In genomic region chr12:111256629-111257434, GRCh38 we compare ENCODE assay signal across 2 cellular contexts.
TF ChIP-seq lines count a peak whose summit lies in the region.

No MANE protein-coding gene starts in this region.

TF ChIP-seq in HEK293, 187 proteins besides CTCF, POLR2A, EP300 and RAD21 (continued from another document):
- TF ChIP-seq PRDM4 (tag by site-specific recombination; IDR thresholded peaks at IDR 0.05) (no peak), KLF8 (tag by site-specific recombination; IDR thresholded peaks at IDR 0.05) (no peak), WT1 (tag by site-specific recombination; IDR thresholded peaks at IDR 0.05) (peak; percentile 48; the same call in 1 of the 2 replicates), ZNF610 (tag by site-specific recombination; IDR thresholded peaks at IDR 0.05; ENCODE audit: borderline replicate concordance) (no peak), ZNF132 (tag by site-specific recombination; IDR thresholded peaks at IDR 0.05; ENCODE audit: borderline replicate concordance) (no peak), ZNF48 (tag by site-specific recombination; IDR thresholded peaks at IDR 0.05) (no peak), EGR2 (tag by site-specific recombination; IDR thresholded peaks at IDR 0.05; ENCODE audit: low read depth) (peak; percentile 89)
- TF ChIP-seq, protein P1, sequence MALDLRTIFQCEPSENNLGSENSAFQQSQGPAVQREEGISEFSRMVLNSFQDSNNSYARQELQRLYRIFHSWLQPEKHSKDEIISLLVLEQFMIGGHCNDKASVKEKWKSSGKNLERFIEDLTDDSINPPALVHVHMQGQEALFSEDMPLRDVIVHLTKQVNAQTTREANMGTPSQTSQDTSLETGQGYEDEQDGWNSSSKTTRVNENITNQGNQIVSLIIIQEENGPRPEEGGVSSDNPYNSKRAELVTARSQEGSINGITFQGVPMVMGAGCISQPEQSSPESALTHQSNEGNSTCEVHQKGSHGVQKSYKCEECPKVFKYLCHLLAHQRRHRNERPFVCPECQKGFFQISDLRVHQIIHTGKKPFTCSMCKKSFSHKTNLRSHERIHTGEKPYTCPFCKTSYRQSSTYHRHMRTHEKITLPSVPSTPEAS (tag by site-specific recombination; IDR thresholded peaks at IDR 0.05): no peak
- TF ChIP-seq, protein P2, sequence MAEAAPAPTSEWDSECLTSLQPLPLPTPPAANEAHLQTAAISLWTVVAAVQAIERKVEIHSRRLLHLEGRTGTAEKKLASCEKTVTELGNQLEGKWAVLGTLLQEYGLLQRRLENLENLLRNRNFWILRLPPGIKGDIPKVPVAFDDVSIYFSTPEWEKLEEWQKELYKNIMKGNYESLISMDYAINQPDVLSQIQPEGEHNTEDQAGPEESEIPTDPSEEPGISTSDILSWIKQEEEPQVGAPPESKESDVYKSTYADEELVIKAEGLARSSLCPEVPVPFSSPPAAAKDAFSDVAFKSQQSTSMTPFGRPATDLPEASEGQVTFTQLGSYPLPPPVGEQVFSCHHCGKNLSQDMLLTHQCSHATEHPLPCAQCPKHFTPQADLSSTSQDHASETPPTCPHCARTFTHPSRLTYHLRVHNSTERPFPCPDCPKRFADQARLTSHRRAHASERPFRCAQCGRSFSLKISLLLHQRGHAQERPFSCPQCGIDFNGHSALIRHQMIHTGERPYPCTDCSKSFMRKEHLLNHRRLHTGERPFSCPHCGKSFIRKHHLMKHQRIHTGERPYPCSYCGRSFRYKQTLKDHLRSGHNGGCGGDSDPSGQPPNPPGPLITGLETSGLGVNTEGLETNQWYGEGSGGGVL (tag by site-specific recombination; IDR thresholded peaks at IDR 0.05): peak; percentile 53; the same call in 1 of the 2 replicates

TF ChIP-seq in H1, 55 proteins besides CTCF, POLR2A, EP300 and RAD21 (continued from another document):
- TF ChIP-seq, protein P3, sequence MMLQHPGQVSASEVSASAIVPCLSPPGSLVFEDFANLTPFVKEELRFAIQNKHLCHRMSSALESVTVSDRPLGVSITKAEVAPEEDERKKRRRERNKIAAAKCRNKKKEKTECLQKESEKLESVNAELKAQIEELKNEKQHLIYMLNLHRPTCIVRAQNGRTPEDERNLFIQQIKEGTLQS (IDR thresholded peaks at IDR 0.05; ENCODE audit: insufficient read depth, low read depth, low read length): no peak
- TF ChIP-seq TAF1 (IDR thresholded peaks at IDR 0.05; ENCODE audit: low read depth, low read length) (no peak), NANOG (IDR thresholded peaks at IDR 0.05; ENCODE audit: insufficient read depth, low read depth, low read length, poor library complexity, severe bottlenecking) (no peak), TAF7 (optimal IDR thresholded peaks at IDR 0.05; ENCODE audit: borderline replicate concordance, low read depth, low read length) (no peak), RNF2 (IDR thresholded peaks at IDR 0.05; ENCODE audit: borderline replicate concordance, low read depth, low read length, missing control alignments, poor library complexity, severe bottlenecking) (no peak), FOSL1 (IDR thresholded peaks at IDR 0.05; ENCODE audit: insufficient read depth, low read depth, low read length) (no peak), RXRA (IDR thresholded peaks at IDR 0.05; ENCODE audit: insufficient read depth, low read depth, low read length) (no peak), MAFK (IDR thresholded peaks at IDR 0.05; ENCODE audit: low read depth, low read length) (no peak), HDAC2 (IDR thresholded peaks at IDR 0.05; ENCODE audit: borderline replicate concordance in 1 of 2, low read depth in 2 of 2, low read length in 2 of 2) (no peak)
